In the genomic region with DNA sequence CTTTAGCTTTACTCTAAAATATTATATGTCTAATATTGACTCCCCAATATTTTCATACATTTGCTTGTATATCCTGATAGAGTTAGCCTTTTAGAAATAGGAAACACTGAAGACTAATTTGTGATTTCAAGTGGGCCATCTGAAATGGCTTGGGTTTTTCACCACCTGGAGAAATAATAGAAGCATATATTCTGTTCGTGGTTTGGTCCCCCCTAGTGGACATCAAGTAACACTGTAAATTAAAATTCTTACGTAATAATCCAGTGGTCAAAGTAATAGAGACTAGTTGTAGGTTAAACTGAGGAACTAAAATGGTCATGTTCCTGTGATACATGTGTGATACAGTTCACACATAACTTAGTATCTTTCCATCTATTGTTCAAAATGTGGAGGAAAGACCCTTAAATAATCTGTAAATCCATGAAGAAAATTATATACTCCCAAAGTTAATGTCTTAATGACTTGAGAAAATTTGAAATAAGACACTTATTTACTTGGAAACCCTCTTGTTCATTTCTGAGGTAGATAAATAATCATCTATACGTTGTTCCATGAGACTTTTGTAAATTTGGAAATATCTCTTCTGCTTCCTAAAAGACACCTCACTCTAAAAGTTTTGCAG, we compare ENCODE assay signal across 8 cellular contexts.
DNase-seq lines count a peak whose midpoint lies in the region; ATAC-seq and TF ChIP-seq lines count a peak whose summit lies in the region.

No MANE protein-coding gene starts in this region.

- no peak for TF ChIP-seq POLR2A in breast epithelium (IDR thresholded peaks at IDR 0.05)

- H3K9ac ChIP-seq in endodermal cell (ENCODE audit: extremely low read depth, low read length, poor library complexity, severe bottlenecking), result no peak overlapping the region

- H3K9me3 Mint-ChIP-seq in MCF 10A (ENCODE audit: unreplicated experiment), result no peaks in the 10 kb centered on the region
- peaks cover 3% of the 10 kb centered on the region for H3K9me3 Mint-ChIP-seq in endodermal cell
- no peaks in the 10 kb centered on the region for H3K9me3 Mint-ChIP-seq in T-cell

- POLR2A ChIA-PET in MCF 10A (lab: Yijun Ruan, JAX), result interaction anchor here (1.4 kb wide), 1 partner anchor 336 kb away, joined by 5 read pairs; no protein-coding TSS in a partner anchor
- POLR2A ChIA-PET in T-cell (lab: Charles Lee), result no interaction called here

- DNase-seq in MCF 10A (ENCODE audit: unreplicated experiment) (peak; percentile 72), breast epithelium (ENCODE audit: low spot score in 2 of 2) (no peak), NCI-H2171 treated with DMSO at 0.1 percent for 48 hours (lab: John Stamatoyannopoulos, UW) (peak; percentile 40), endodermal cell (no peak), pons (ENCODE audit: low spot score) (peak; percentile 25), T-cell (no peak)
- DNase-seq in activated naive CD4-positive, alpha-beta T cell treated with Interleukin-2 at 50 U/mL for 16 hours, result no peak

- H3K4me3 Mint-ChIP-seq in MCF 10A (ENCODE audit: unreplicated experiment) (no peak overlapping the region), endodermal cell (no peak overlapping the region), T-cell (no peak overlapping the region)

- H3K9me3 ChIP-seq in breast epithelium, result no peaks in the 10 kb centered on the region
- no peaks in the 10 kb centered on the region for H3K9me3 ChIP-seq in endodermal cell (ENCODE audit: control insufficient read depth, low read length)

- CTCF ChIA-PET in MCF 10A (lab: Yijun Ruan, JAX), result interaction anchor here (0.6 to 4.8 kb wide), 11 partner anchors 11 to 544 kb away, joined by 3 to 37 read pairs (median 4); no protein-coding TSS in a partner anchor
- CTCF ChIA-PET in T-cell (lab: Charles Lee), result no interaction called here

- H3K36me3 Mint-ChIP-seq in MCF 10A (ENCODE audit: insufficient read depth, unreplicated experiment), result no peaks in the 10 kb centered on the region
- H3K36me3 Mint-ChIP-seq in endodermal cell (ENCODE audit: low read depth), result peaks cover 19% of the 10 kb centered on the region
- no peaks in the 10 kb centered on the region for H3K36me3 Mint-ChIP-seq in T-cell

- no peak overlapping the region for H3K4me3 ChIP-seq in breast epithelium
- H3K4me3 ChIP-seq in endodermal cell (ENCODE audit: low read length), result no peak overlapping the region

- H3K27ac Mint-ChIP-seq in MCF 10A (ENCODE audit: low read depth, unreplicated experiment) (no peak overlapping the region), endodermal cell (no peak overlapping the region), T-cell (no peak overlapping the region)

- no TSS peak for BruUV-seq in MCF 10A (replicated peaks; lab: Mats Ljungman, UMichigan)

- peak; percentile 58 for TF ChIP-seq CTCF in MCF 10A (IDR thresholded peaks at IDR 0.05; ENCODE audit: unreplicated experiment)
- peak in 1 of 3 donors; percentile 44 for TF ChIP-seq CTCF in breast epithelium (IDR thresholded peaks at IDR 0.05)
- TF ChIP-seq CTCF in endodermal cell (conservative IDR thresholded peaks at IDR 0.05), result peak; percentile 86

- H3K4me1 Mint-ChIP-seq in MCF 10A (ENCODE audit: insufficient read depth, unreplicated experiment) (no peaks in the 10 kb centered on the region), endodermal cell (peaks cover 29% of the 10 kb centered on the region), T-cell (no peaks in the 10 kb centered on the region)

- WGBS in endodermal cell (ENCODE audit: insufficient coverage in 1 of 2, insufficient read length in 1 of 2), 2 experiments, result 69% methylated on average over 3 of the region's 3 CpGs; no CpG with 5 or more reads in 1 of the 2 experiments

- H3K36me3 ChIP-seq in breast epithelium (no peaks in the 10 kb centered on the region), endodermal cell (ENCODE audit: control insufficient read depth, insufficient read depth, low read length) (peaks cover 5% of the 10 kb centered on the region)

- H3K27me3 ChIP-seq in breast epithelium (no peaks in the 10 kb centered on the region), endodermal cell (ENCODE audit: control insufficient read depth, insufficient read depth, low read length, poor library complexity, severe bottlenecking) (no peaks in the 10 kb centered on the region)

- no peaks in the 10 kb centered on the region for H3K27me3 Mint-ChIP-seq in MCF 10A (ENCODE audit: insufficient read depth, unreplicated experiment)
- H3K27me3 Mint-ChIP-seq in endodermal cell (ENCODE audit: insufficient read depth), result no peaks in the 10 kb centered on the region
- peaks cover 4 to 5% of the 10 kb centered on the region in 2 donors for H3K27me3 Mint-ChIP-seq in T-cell

- ATAC-seq in HG02642 (IDR thresholded peaks at IDR 0.05; ENCODE audit: poor library complexity, unreplicated experiment) (peak; percentile 74), T-cell (replicated peaks in 1 of 4) (no peak)

- intact Hi-C loops in MCF 10A (cut with micrococcal nuclease) (loop anchor here (1.0 to 10.0 kb wide), 2 partner anchors 133 to 337 kb away; no protein-coding TSS in a partner anchor), breast epithelium (cut with DNase I; ENCODE audit: low total_unique reads) (no loop called here)

- H3K4me1 ChIP-seq in breast epithelium, result no peaks in the 10 kb centered on the region
- peaks cover 13% of the 10 kb centered on the region for H3K4me1 ChIP-seq in endodermal cell (ENCODE audit: control insufficient read depth, insufficient read depth, low read length)

- no peak overlapping the region for H3K27ac ChIP-seq in breast epithelium
- H3K27ac ChIP-seq in endodermal cell (ENCODE audit: low read depth, low read length), result no peak overlapping the region

Comparison
In these comparisons a context has a peak if more than half of its experiments do, and no peak if none do; other contexts are left out.
1. DNase-seq: peak in MCF 10A (single experiment), NCI-H2171 treated with DMSO at 0.1 percent for 48 hours (single experiment) and pons (single experiment); none in breast epithelium (0 of 2), endodermal cell (single experiment), activated naive CD4-positive, alpha-beta T cell treated with Interleukin-2 at 50 U/mL for 16 hours (single experiment) and T-cell (0 of 34).